Comparison of ENCODE assay signal across 8 cellular contexts in the genomic region with DNA sequence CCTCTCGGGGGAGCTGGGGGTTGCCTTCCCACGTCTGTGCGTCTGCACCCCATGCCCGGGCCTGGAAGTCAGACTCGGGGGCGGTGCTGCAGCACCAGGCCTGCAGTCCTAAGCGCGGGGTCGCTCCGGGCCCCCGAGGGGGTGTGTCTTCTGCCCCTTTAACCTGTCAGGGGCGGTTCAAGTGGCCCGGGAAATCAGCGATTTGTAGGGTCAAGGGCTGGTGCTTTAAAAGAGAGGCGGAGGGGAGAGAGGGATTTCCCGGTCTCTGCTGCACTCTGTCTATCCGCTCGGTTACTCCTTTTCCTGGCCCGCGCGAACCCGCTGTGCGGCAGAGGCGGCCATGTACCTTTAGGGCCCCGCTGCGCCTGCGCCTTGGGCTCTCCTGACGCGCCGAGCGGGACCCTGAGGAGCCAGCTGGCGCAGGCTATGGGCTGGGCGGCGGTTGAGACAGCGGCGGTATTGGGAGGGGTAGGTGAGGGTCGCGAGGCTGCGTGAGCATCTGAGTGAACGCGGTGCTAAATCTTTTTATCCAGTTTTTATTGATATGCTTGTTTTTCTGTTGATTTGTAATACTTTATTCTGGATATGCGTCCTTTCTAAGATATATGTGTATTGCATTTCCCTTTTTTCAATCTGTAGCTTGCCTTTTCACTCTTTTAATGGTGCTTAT.
DNase-seq lines count a peak whose midpoint lies in the region; ATAC-seq and TF ChIP-seq lines count a peak whose summit lies in the region.
"Not testable (repeated sequence)": the region's sequence is repeated elsewhere in the genome, so short reads cannot be mapped to it uniquely, and the experiment has no call there.

No MANE protein-coding gene starts in this region.

- H3K4me3 ChIP-seq in HAP-1 (peak overlapping the region; percentile 25), NB4 (ENCODE audit: low read depth, low read length) (peak overlapping the region; percentile 34)

- peak overlapping the region; percentile 53 for H3K27ac Mint-ChIP-seq in CD4-positive, alpha-beta T cell

- H3K4me3 Mint-ChIP-seq in CD4-positive, alpha-beta T cell = peak overlapping the region; percentile 85

- H3K4me1 Mint-ChIP-seq in CD4-positive, alpha-beta T cell (ENCODE audit: low read depth) = not testable (repeated sequence)

- CTCF ChIA-PET in CD4-positive, alpha-beta T cell (lab: Charles Lee) = not testable (repeated sequence)

- not testable (repeated sequence) for H3K27me3 Mint-ChIP-seq in CD4-positive, alpha-beta T cell

- H3K4me1 ChIP-seq in HAP-1 = not testable (repeated sequence)

- TF ChIP-seq CTCF in CD4-positive, alpha-beta T cell (IDR thresholded peaks at IDR 0.05); NB4 (IDR thresholded peaks at IDR 0.05; ENCODE audit: low read depth, low read length): not testable (repeated sequence)

- not testable (repeated sequence) for H3K27ac ChIP-seq in CD4-positive, alpha-beta T cell (ENCODE audit: low read depth, low read length)

- peak; percentile 100 for ATAC-seq in CD4-positive, alpha-beta T cell (ENCODE audit: poor library complexity)

- not testable (repeated sequence) for H3K36me3 Mint-ChIP-seq in CD4-positive, alpha-beta T cell (ENCODE audit: low read depth)

- not testable (repeated sequence) for TF ChIP-seq POLR2A in NB4 (IDR thresholded peaks at IDR 0.05; ENCODE audit: extremely low read depth, insufficient read length)

- intact Hi-C loops in CD4-positive, alpha-beta T cell (cut with DNase I, micrococcal nuclease) = not testable (repeated sequence)

- H3K27me3 ChIP-seq in CD4-positive, alpha-beta T cell (ENCODE audit: control insufficient read depth, insufficient read depth, low read length); HAP-1 (ENCODE audit: low read depth): not testable (repeated sequence)

- DNase-seq in CD4-positive, alpha-beta T cell = peak; percentile 57 to 81 (median 74)
- peak; percentile 55 to 86 for DNase-seq in HAP-1 (ENCODE audit: low spot score in 2 of 2)
- DNase-seq in NB4 (ENCODE audit: low read depth) = peak; percentile 79
- DNase-seq in SKM-1 (lab: John Stamatoyannopoulos, UW; ENCODE audit: unreplicated experiment) = peak; percentile 31
- peak; percentile 67 for DNase-seq in activated T-helper 9 cell treated with anti-CD3 and anti-CD28 coated beads, Interleukin-2, amount 50 U/mL, for 16 hours (ENCODE audit: low read depth)
- DNase-seq in fibroblast of gingiva (ENCODE audit: low read depth) = peak; percentile 27
- peak; percentile 62 for DNase-seq in myocyte (ENCODE audit: low read depth)
- peak; percentile 47 for DNase-seq in stimulated activated CD8-positive, alpha-beta memory T cell treated with anti-CD3 and anti-CD28 coated beads, Interleukin-15, amount 100 ng/mL, for 1 hour (ENCODE audit: low read depth)

- in situ Hi-C loops in HAP-1 (cut with MboI; ENCODE audit: low sequenced_read_pairs) = not testable (repeated sequence)

- H3K9me3 ChIP-seq in CD4-positive, alpha-beta T cell (ENCODE audit: control insufficient read depth, low read length); HAP-1: not testable (repeated sequence)

- not testable (repeated sequence) for H3K9me3 Mint-ChIP-seq in CD4-positive, alpha-beta T cell

- not testable (repeated sequence) for H3K36me3 ChIP-seq in HAP-1 (replicated peaks)

- POLR2A ChIA-PET in CD4-positive, alpha-beta T cell (lab: Charles Lee) = not testable (repeated sequence)

Comparison
In these comparisons a context has a peak if more than half of its experiments do, and no peak if none do; other contexts are left out.
1. DNase-seq: peak in every context shown above with its lines; median percentile 79 in NB4; 74 in CD4-positive, alpha-beta T cell; 70 in HAP-1; 67 in activated T-helper 9 cell treated with anti-CD3 and anti-CD28 coated beads, Interleukin-2, amount 50 U/mL, for 16 hours; 62 in myocyte; 47 in stimulated activated CD8-positive, alpha-beta memory T cell treated with anti-CD3 and anti-CD28 coated beads, Interleukin-15, amount 100 ng/mL, for 1 hour; 31 in SKM-1; 27 in fibroblast of gingiva.